8 cellular contexts compared by ENCODE assay signal in the genomic region with DNA sequence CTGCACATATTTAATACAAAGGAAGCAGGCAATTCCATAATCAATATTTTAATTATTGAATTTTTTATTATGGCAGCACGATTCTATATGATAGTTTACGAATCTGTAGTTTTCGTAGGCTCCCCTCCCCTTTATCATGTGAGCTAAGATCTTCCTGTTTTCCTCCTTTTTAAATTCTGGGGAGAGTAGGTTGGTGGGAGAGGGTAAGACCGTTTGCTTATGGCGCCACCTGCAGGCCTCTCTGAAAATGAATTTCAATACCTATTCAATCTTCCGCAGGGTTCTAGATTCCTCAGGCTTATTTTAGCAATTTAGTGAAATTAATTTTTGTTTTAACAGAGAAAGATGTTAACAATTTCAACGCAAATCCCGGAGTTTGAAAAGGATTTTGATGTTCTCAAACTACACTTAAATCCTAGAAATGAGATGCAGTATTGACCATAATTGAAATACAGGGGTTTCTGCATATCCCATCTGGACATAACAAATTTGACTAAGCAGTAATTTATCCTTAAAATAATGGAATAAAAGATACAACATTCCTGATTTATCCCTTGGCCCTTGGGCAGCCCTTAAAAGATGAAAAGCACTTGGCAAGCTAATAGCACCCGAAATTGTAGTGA. TPM values are rescaled to one million over a fixed set of nuclear protein-coding genes. Genes with fewer than 3 reads are reported as not detected.
A peak's percentile ranks its signal among the peaks of the same experiment; 100 is the strongest.
DNase-seq lines count a peak whose midpoint lies in the region; ATAC-seq and TF ChIP-seq lines count a peak whose summit lies in the region.

No MANE protein-coding gene starts in this region.

- no peak overlapping the region for H3K4me3 ChIP-seq in MM.1S (ENCODE audit: low read length)

- H3K9ac ChIP-seq in MM.1S (ENCODE audit: low read length) = no peak overlapping the region

- in situ Hi-C loops in SK-MEL-5 (cut with HindIII; ENCODE audit: low pct_unique_long_range_greater_than_20kb, low sequenced_read_pairs) = no loop called here

- no peak for ATAC-seq in HG03521 (IDR thresholded peaks at IDR 0.05; ENCODE audit: unreplicated experiment)

- no peaks in the 10 kb centered on the region for H3F3A ChIP-seq in MM.1S (ENCODE audit: insufficient read depth, low read length)

- H3K9me3 ChIP-seq in MM.1S (replicated peaks; ENCODE audit: insufficient read depth, low read length) = no peaks in the 10 kb centered on the region

- H3K27ac ChIP-seq in MM.1S (ENCODE audit: low read length) = no peak overlapping the region

- H2AFZ ChIP-seq in MM.1S (ENCODE audit: low read length) = no peak overlapping the region

- H3K4me1 ChIP-seq in MM.1S (ENCODE audit: low read length) = no peaks in the 10 kb centered on the region

- H3K9me2 ChIP-seq in MM.1S (replicated peaks; ENCODE audit: insufficient read depth, low read length) = no peaks in the 10 kb centered on the region

- DNase-seq in NCI-H2107 treated with DMSO at 0.1 percent for 48 hours (lab: John Stamatoyannopoulos, UW; ENCODE audit: unreplicated experiment) = peak; percentile 72
- DNase-seq in NCI-H2107 (lab: John Stamatoyannopoulos, UW) = no peak
- DNase-seq in MM.1S = peak; percentile 32
- peak; percentile 76 for DNase-seq in SK-MEL-5 (ENCODE audit: low read depth, low spot score)
- peak; percentile 50 to 86 for DNase-seq in dermis microvascular lymphatic vessel endothelial cell (ENCODE audit: low read depth in 2 of 2)
- peak; percentile 45 for DNase-seq in midbrain (lab: John Stamatoyannopoulos, UW)
- DNase-seq in activated CD4-positive, CD25-positive, alpha-beta regulatory T cell treated with anti-CD3 and anti-CD28 coated beads, Interleukin-2, amount 50 U/mL, for 72 hours = no peak

- H3K4me2 ChIP-seq in MM.1S (ENCODE audit: low read depth, low read length) = no peak overlapping the region

- no peaks in the 10 kb centered on the region for H3K36me3 ChIP-seq in MM.1S (replicated peaks; ENCODE audit: insufficient read depth, low read length)

- no peaks in the 10 kb centered on the region for H4K20me1 ChIP-seq in MM.1S (ENCODE audit: insufficient read depth, low read length)

- no peaks in the 10 kb centered on the region for H3K79me2 ChIP-seq in MM.1S (ENCODE audit: low read length)

- 0 out of 2 replicates have a peak, but pooled peaks cover under 1% of the 10 kb centered on the region for H3K27me3 ChIP-seq in MM.1S (replicated peaks; ENCODE audit: insufficient read depth, low read length)

- peak; percentile 59 for TF ChIP-seq CTCF in MM.1S (IDR thresholded peaks at IDR 0.05; ENCODE audit: low read length)

RNA-seq across cellular contexts. Expression of a gene that starts 12.8 kb away (rescaled TPM):
- 1.2 TPM in 2 replicates for total RNA-seq in SK-MEL-5 (2014; rRNA removed; shearing (Covaris generic))
- 0.33 and 2.4 TPM in 2 replicates for polyA plus RNA-seq in SK-MEL-5 (2015; cell fraction: cytosol; rRNA removed)
- polyA plus RNA-seq in SK-MEL-5 (2015; cell fraction: nucleus; rRNA removed) = 1.2 TPM in 1 of 2 replicates, not detected in the other
- total RNA-seq in dermis microvascular lymphatic vessel endothelial cell = 0.51 and 0.90 TPM in 2 replicates

Comparison
In these comparisons a context has a peak if more than half of its experiments do, and no peak if none do; other contexts are left out.
1. DNase-seq: peak in NCI-H2107 treated with DMSO at 0.1 percent for 48 hours (single experiment), MM.1S (single experiment), SK-MEL-5 (single experiment), dermis microvascular lymphatic vessel endothelial cell (2 of 2) and midbrain (single experiment); none in NCI-H2107 (single experiment) and activated CD4-positive, CD25-positive, alpha-beta regulatory T cell treated with anti-CD3 and anti-CD28 coated beads, Interleukin-2, amount 50 U/mL, for 72 hours (single experiment).